Comparison of ENCODE assay signal across 8 cellular contexts in the genomic region with DNA sequence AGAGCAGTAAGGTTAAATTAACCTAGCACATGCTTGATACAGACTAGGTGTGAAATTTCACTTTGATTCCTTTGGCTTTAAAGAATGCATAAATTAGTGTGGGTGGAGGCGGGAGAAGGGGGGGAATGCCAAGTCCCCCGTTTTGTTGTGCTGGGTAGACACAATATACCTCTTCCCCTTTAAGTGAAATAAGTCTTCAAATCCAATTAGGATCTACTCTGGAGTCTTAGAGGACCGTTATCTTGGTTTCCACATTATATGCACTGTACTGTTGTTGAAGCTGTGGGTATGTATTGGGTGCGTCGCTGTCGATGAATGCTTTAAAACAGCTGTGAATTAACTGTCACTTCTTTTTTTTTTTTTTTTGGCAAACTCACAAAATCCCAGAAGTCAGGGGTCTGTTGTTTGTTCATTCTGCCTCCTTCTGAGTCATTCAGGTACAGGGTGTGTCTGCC. TPM values are rescaled to one million over a fixed set of nuclear protein-coding genes. Genes with fewer than 3 reads are reported as not detected.
DNase-seq lines count a peak whose midpoint lies in the region; ATAC-seq, FAIRE-seq and TF ChIP-seq lines count a peak whose summit lies in the region.

No MANE protein-coding gene starts in this region.

- H3K36me3 ChIP-seq in SJSA1, result peaks cover 12% of the 10 kb centered on the region

- ATAC-seq in HG03457 (IDR thresholded peaks at IDR 0.05; ENCODE audit: unreplicated experiment) (no peak), GM19467 (IDR thresholded peaks at IDR 0.05; ENCODE audit: unreplicated experiment) (no peak)

- peak; percentile 59 for FAIRE-seq in GM19239 (lab: Jason Lieb, UNC)

- H3K9me3 ChIP-seq in SJSA1 (replicated peaks), result no peaks in the 10 kb centered on the region

- TF ChIP-seq CTCF in fibroblast of the aortic adventitia (IDR thresholded peaks at IDR 0.05; ENCODE audit: insufficient read depth, low read length), result no peak

- H3K27me3 ChIP-seq in SJSA1 (replicated peaks), result no peaks in the 10 kb centered on the region

- DNase-seq in GM19239 (ENCODE audit: insufficient read length, low spot score) (no peak), SJSA1 (ENCODE audit: low read depth in 1 of 2, low spot score in 2 of 2) (no peak), fibroblast of the aortic adventitia (ENCODE audit: low read depth) (no peak), NCI-H524 treated with DMSO at 0.1 percent for 48 hours (lab: John Stamatoyannopoulos, UW) (no peak), SKM-1 treated with dmso at 0.1 percent for 144 hours (lab: John Stamatoyannopoulos, UW; ENCODE audit: unreplicated experiment) (no peak)

- peaks cover 17% of the 10 kb centered on the region for H3K4me1 ChIP-seq in SJSA1 (replicated peaks)

- peak overlapping the region; percentile 55 for H3K4me3 ChIP-seq in SJSA1
- H3K4me3 ChIP-seq in fibroblast of the aortic adventitia (ENCODE audit: low read depth, low read length), result peak overlapping the region; percentile 73
- H3K4me3 ChIP-seq in skin epidermis, result peak overlapping the region in 4 of 7 experiments; percentile 44 to 72 (median 52)

- H3K27ac ChIP-seq in SJSA1 (peak overlapping the region; percentile 43; the same call in 1 of the 2 replicates), skin epidermis (peak overlapping the region in 14 of 21 experiments; percentile 25 to 95 (median 85))

RNA-seq across cellular contexts. Expression of gene S1PR1, which starts 1.6 kb away (rescaled TPM):
- 3.7 and 13.3 TPM in 2 replicates for total RNA-seq in SJSA1 (2014; rRNA removed; shearing (Covaris generic))
- total RNA-seq in fibroblast of the aortic adventitia (ENCODE audit: low replicate concordance), result 2.8 and 5.5 TPM in 2 replicates
